In the genomic region with DNA sequence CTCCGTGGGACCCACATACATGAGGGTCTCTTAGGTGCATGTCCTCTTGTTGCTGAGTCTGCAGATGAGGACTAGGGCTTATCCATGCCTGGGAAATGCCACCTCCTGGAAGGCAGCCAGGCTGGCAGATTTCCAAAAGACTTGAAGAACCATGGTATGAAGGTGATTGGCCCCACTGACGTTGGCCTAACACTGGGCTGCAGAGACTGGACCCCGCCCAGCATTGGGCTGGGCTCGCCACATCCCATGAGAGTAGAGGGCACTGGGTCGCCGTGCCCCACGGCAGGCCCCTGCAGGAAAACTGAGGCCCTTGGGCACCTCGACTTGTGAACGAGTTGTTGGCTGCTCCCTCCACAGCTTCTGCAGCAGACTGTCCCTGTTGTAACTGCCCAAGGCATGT, we compare ENCODE assay signal across 2 cellular contexts.
A peak's percentile ranks its signal among the peaks of the same experiment; 100 is the strongest.
TF ChIP-seq lines count a peak whose summit lies in the region.

No MANE protein-coding gene starts in this region.

TF ChIP-seq in A549, 52 proteins besides CTCF, POLR2A, EP300 and RAD21:
- TF ChIP-seq MAFK (IDR thresholded peaks at IDR 0.05; ENCODE audit: partially characterized antibody) (peak; percentile 65), ESRRA (IDR thresholded peaks at IDR 0.05; ENCODE audit: borderline replicate concordance, low read length) (no peak), FOSL2 (IDR thresholded peaks at IDR 0.05) (no peak), FOSL2 (CRISPR knock-in tag; IDR thresholded peaks at IDR 0.05) (no peak)

TF ChIP-seq in HepG2, 621 proteins besides CTCF, POLR2A, EP300 and RAD21:
- no peak for TF ChIP-seq RFX1 (IDR thresholded peaks at IDR 0.05)
- no peak for TF ChIP-seq ZNF749 (CRISPR knock-in tag; IDR thresholded peaks at IDR 0.05; ENCODE audit: borderline replicate concordance)
- no peak for TF ChIP-seq NFKBIZ (CRISPR knock-in tag; IDR thresholded peaks at IDR 0.05)
- no peak for TF ChIP-seq ZNF577 (CRISPR knock-in tag; IDR thresholded peaks at IDR 0.05; ENCODE audit: borderline replicate concordance, low read depth)
- TF ChIP-seq, protein P1, sequence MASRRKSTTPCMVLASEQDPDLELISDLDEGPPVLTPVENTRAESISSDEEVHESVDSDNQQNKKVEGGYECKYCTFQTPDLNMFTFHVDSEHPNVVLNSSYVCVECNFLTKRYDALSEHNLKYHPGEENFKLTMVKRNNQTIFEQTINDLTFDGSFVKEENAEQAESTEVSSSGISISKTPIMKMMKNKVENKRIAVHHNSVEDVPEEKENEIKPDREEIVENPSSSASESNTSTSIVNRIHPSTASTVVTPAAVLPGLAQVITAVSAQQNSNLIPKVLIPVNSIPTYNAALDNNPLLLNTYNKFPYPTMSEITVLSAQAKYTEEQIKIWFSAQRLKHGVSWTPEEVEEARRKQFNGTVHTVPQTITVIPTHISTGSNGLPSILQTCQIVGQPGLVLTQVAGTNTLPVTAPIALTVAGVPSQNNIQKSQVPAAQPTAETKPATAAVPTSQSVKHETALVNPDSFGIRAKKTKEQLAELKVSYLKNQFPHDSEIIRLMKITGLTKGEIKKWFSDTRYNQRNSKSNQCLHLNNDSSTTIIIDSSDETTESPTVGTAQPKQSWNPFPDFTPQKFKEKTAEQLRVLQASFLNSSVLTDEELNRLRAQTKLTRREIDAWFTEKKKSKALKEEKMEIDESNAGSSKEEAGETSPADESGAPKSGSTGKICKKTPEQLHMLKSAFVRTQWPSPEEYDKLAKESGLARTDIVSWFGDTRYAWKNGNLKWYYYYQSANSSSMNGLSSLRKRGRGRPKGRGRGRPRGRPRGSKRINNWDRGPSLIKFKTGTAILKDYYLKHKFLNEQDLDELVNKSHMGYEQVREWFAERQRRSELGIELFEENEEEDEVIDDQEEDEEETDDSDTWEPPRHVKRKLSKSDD (CRISPR knock-in tag; IDR thresholded peaks at IDR 0.05; ENCODE audit: low read depth): no peak
- TF ChIP-seq ZNF570 (CRISPR knock-in tag; IDR thresholded peaks at IDR 0.05; ENCODE audit: borderline replicate concordance): no peak
- TF ChIP-seq, protein P2, sequence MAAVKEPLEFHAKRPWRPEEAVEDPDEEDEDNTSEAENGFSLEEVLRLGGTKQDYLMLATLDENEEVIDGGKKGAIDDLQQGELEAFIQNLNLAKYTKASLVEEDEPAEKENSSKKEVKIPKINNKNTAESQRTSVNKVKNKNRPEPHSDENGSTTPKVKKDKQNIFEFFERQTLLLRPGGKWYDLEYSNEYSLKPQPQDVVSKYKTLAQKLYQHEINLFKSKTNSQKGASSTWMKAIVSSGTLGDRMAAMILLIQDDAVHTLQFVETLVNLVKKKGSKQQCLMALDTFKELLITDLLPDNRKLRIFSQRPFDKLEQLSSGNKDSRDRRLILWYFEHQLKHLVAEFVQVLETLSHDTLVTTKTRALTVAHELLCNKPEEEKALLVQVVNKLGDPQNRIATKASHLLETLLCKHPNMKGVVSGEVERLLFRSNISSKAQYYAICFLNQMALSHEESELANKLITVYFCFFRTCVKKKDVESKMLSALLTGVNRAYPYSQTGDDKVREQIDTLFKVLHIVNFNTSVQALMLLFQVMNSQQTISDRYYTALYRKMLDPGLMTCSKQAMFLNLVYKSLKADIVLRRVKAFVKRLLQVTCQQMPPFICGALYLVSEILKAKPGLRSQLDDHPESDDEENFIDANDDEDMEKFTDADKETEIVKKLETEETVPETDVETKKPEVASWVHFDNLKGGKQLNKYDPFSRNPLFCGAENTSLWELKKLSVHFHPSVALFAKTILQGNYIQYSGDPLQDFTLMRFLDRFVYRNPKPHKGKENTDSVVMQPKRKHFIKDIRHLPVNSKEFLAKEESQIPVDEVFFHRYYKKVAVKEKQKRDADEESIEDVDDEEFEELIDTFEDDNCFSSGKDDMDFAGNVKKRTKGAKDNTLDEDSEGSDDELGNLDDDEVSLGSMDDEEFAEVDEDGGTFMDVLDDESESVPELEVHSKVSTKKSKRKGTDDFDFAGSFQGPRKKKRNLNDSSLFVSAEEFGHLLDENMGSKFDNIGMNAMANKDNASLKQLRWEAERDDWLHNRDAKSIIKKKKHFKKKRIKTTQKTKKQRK (IDR thresholded peaks at IDR 0.05; ENCODE audit: low read length): no peak
- TF ChIP-seq MYNN (CRISPR knock-in tag; IDR thresholded peaks at IDR 0.05; ENCODE audit: low read depth): no peak
- TF ChIP-seq, protein P3, sequence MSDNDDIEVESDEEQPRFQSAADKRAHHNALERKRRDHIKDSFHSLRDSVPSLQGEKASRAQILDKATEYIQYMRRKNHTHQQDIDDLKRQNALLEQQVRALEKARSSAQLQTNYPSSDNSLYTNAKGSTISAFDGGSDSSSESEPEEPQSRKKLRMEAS (IDR thresholded peaks at IDR 0.05): no peak
- TF ChIP-seq MAFF (IDR thresholded peaks at IDR 0.05; ENCODE audit: low read depth, low read length): 0 out of 2 replicates have a peak, but pooled peaks have one; percentile 1
- peak; percentile 39; the same call in 1 of the 2 replicates for TF ChIP-seq PITX1 (CRISPR knock-in tag; IDR thresholded peaks at IDR 0.05)
- TF ChIP-seq ZNF234 (CRISPR knock-in tag; conservative IDR thresholded peaks at IDR 0.05): 0 out of 2 replicates have a peak, but pooled peaks have one; percentile 49
- no peak for TF ChIP-seq GLI4 (CRISPR knock-in tag; IDR thresholded peaks at IDR 0.05; ENCODE audit: borderline replicate concordance)
- no peak for TF ChIP-seq NONO (IDR thresholded peaks at IDR 0.05)
- TF ChIP-seq NONO (CRISPR knock-in tag; conservative IDR thresholded peaks at IDR 0.05): no peak
- TF ChIP-seq SETDB1 (CRISPR knock-in tag; IDR thresholded peaks at IDR 0.05; ENCODE audit: borderline replicate concordance): 0 out of 2 replicates have a peak, but pooled peaks have one; percentile 28
